8 cellular contexts compared by ENCODE assay signal in the genomic region with DNA sequence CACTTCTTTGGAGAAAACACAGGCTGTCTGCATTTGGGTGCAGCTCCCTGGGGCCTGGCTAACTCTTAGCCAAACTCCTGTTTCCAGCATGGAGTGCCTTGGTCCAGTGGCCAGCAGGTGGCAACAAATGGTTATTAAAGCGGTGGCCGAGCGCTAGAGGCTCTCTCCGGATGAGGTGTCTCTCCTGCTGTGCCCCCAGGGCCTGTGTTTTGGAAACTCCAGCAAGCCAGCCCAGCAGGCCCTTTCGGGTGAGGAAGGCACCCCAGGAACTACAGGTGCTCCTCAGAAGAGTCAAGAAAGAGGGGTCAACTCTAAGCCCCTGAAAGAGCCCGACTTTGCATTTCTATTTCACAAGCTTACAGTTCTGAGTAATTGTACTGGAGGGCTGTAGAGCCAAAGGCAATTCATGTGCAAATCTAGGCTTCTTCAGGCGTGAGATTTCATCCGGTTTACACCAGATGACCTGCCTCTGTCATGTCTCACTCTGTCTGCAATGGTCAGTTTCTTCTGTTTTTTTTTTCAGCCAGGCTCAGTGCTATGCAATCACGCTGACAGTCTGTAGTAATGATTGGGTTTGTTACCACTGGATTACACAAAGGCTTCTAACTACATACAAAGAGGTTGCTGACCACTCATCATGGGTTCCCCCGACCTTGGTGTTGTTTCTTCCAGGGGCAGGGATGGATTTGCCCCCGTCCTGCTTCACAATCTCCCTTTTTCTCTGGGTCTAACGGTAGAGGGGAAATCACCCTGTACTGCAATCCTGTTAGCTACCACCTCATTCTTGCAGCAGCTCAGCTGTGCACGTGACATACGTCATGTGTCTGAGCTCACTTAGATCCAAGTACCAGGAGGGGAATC. TPM values are rescaled to one million over a fixed set of nuclear protein-coding genes. Genes with fewer than 3 reads are reported as not detected.
A peak's percentile ranks its signal among the peaks of the same experiment; 100 is the strongest.
DNase-seq lines count a peak whose midpoint lies in the region; ATAC-seq, FAIRE-seq and TF ChIP-seq lines count a peak whose summit lies in the region.

No MANE protein-coding gene starts in this region.

- FAIRE-seq in D721Med (lab: Jason Lieb, UNC), result no peak
- FAIRE-seq in small intestine (lab: Jason Lieb, UNC), result no peak

- in situ Hi-C loops in mammary epithelial cell (cut with MboI; ENCODE audit: low sequenced_read_pairs in 2 of 2), result loop anchor here (5.0 kb wide), 2 partner anchors 210 to 215 kb away; no protein-coding TSS in a partner anchor

- no peaks in the 10 kb centered on the region for H4K20me1 ChIP-seq in mammary epithelial cell (ENCODE audit: insufficient read depth, low read length)

- H3K4me3 ChIP-seq in SJCRH30 (peak overlapping the region; percentile 37), mammary epithelial cell (replicated peaks in 1 of 3; ENCODE audit: insufficient read depth in 1 of 3, low read depth in 2 of 3, low read length in 3 of 3) (no peak overlapping the region), small intestine (ENCODE audit: low read depth in 1 of 2, low read length in 2 of 2) (no peak overlapping the region)

- no peak for DNase-seq in D721Med (ENCODE audit: insufficient read length, low spot score)
- DNase-seq in Kasumi-1 (lab: John Stamatoyannopoulos, UW), result peak; percentile 54 to 67
- peak; percentile 90 to 94 for DNase-seq in SJCRH30
- DNase-seq in mammary epithelial cell, result peak; percentile 68
- peak; percentile 91 for DNase-seq in iPS-NIHi7 (ENCODE audit: extremely low spot score)
- peak; percentile 63 for DNase-seq in small intestine
- DNase-seq in GF-D8 (lab: John Stamatoyannopoulos, UW), result no peak

- peak; percentile 79 for ATAC-seq in GM21515 (IDR thresholded peaks at IDR 0.05; ENCODE audit: unreplicated experiment)

- BruUV-seq in mammary epithelial cell (replicated peaks; lab: Mats Ljungman, UMichigan), result no TSS peak

- peak overlapping the region; percentile 23 for H3K4me2 ChIP-seq in mammary epithelial cell (ENCODE audit: insufficient read depth, low read depth, low read length)

- peak overlapping the region; percentile 38 for H3K27ac ChIP-seq in SJCRH30
- no peak overlapping the region for H3K27ac ChIP-seq in mammary epithelial cell (ENCODE audit: insufficient read depth, low read depth, low read length)
- peak overlapping the region in 1 of 2 donors; percentile 19 for H3K27ac ChIP-seq in small intestine (ENCODE audit: low read depth in 1 of 2, low read length in 1 of 2)

- H3K9me3 ChIP-seq in SJCRH30 (replicated peaks) (no peaks in the 10 kb centered on the region), mammary epithelial cell (replicated peaks; ENCODE audit: insufficient read depth, low read length) (no peaks in the 10 kb centered on the region), small intestine (ENCODE audit: control insufficient read depth, low read depth) (no peaks in the 10 kb centered on the region)

- H2AFZ ChIP-seq in mammary epithelial cell (ENCODE audit: low read depth, low read length), result peak overlapping the region; percentile 62

- CTCF ChIA-PET in mammary epithelial cell (lab: Charles Lee; ENCODE audit: low non-redundant PET), result interaction anchor here (0.5 to 1.0 kb wide), 5 partner anchors 23 to 233 kb away, joined by 3 to 9 read pairs (median 4); no protein-coding TSS in a partner anchor

- peak; percentile 83 for TF ChIP-seq CTCF in D721Med (IDR thresholded peaks at IDR 0.05; ENCODE audit: insufficient read depth, missing control alignments)
- TF ChIP-seq CTCF in mammary epithelial cell (conservative IDR thresholded peaks at IDR 0.05 in 1 of 2, IDR thresholded peaks at IDR 0.05 in 1 of 2; ENCODE audit: extremely low read depth in 1 of 2, insufficient read depth in 1 of 2, low read depth in 1 of 2, low read length in 2 of 2), result peak; percentile 83 to 92

- no peaks in the 10 kb centered on the region for H3K79me2 ChIP-seq in mammary epithelial cell (ENCODE audit: insufficient read depth, low read length)

- no peaks in the 10 kb centered on the region for H3K36me3 ChIP-seq in SJCRH30
- H3K36me3 ChIP-seq in mammary epithelial cell (ENCODE audit: insufficient read depth, low read length), result no peaks in the 10 kb centered on the region
- no peaks in the 10 kb centered on the region for H3K36me3 ChIP-seq in small intestine (ENCODE audit: control insufficient read depth in 2 of 2, insufficient read depth in 2 of 2, low read length in 2 of 2)

- dilution Hi-C loops in mammary epithelial cell (cut with HindIII; ENCODE audit: low sequenced_read_pairs), result loop anchor here (5.0 kb wide), 2 partner anchors 55 to 200 kb away; no protein-coding TSS in a partner anchor

- intact Hi-C loops in mammary epithelial cell (cut with micrococcal nuclease), result loop anchor here (1.0 kb wide), 2 partner anchors 115 to 213 kb away; no protein-coding TSS in a partner anchor

- H3K4me1 ChIP-seq in SJCRH30 (peaks cover 5% of the 10 kb centered on the region), mammary epithelial cell (ENCODE audit: insufficient read depth, low read length) (peaks cover 4% of the 10 kb centered on the region), small intestine (ENCODE audit: control insufficient read depth in 2 of 2, insufficient read depth in 1 of 2, low read depth in 1 of 2, low read length in 1 of 2) (no peaks in the 10 kb centered on the region)

- H3K9ac ChIP-seq in mammary epithelial cell (ENCODE audit: insufficient read depth, low read length), result no peak overlapping the region

- WGBS in mammary epithelial cell (ENCODE audit: low coverage, missing lambda C conversion rate), result 42% methylated on average over 12 of the region's 14 CpGs
- 41 to 49% (median 47%) methylated on average over 14 of the region's 14 CpGs for WGBS in small intestine, 3 donors

- H3K27me3 ChIP-seq in SJCRH30, result no peaks in the 10 kb centered on the region
- H3K27me3 ChIP-seq in mammary epithelial cell (ENCODE audit: insufficient read depth, low read length), result no peaks in the 10 kb centered on the region
- no peaks in the 10 kb centered on the region for H3K27me3 ChIP-seq in small intestine (ENCODE audit: control insufficient read depth in 2 of 2, insufficient read depth in 2 of 2, low read length in 2 of 2)

RNA-seq across cellular contexts. Expression of gene CHRNA1, which starts 7.6 kb away (rescaled TPM):
- 371 and 375 TPM in 2 replicates for total RNA-seq in SJCRH30 (2014; rRNA removed; shearing (Covaris generic))
- not detected for total RNA-seq in mammary epithelial cell
- polyA plus RNA-seq in mammary epithelial cell (not detected), small intestine (under 1 TPM in 1 of 3 donors, not detected in 2; 0.27 TPM)
- polyA minus RNA-seq in mammary epithelial cell, result not detected

Comparison
In these comparisons a context has a peak if more than half of its experiments do, and no peak if none do; other contexts are left out.
1. DNase-seq: peak in Kasumi-1 (2 of 2), SJCRH30 (2 of 2), mammary epithelial cell (single experiment), iPS-NIHi7 (single experiment) and small intestine (single experiment); none in D721Med (single experiment) and GF-D8 (single experiment).
2. RNA of gene CHRNA1, which starts 7.6 kb away (total RNA-seq): 371 to 375 TPM in SJCRH30; not detected in mammary epithelial cell; every median in the first group is over 100 times any median in the second.